10 cellular contexts compared by ENCODE assay signal in genomic region chr17:7641635-7642034, GRCh38. TPM values are rescaled to one million over a fixed set of nuclear protein-coding genes. Genes with fewer than 3 reads are reported as not detected.
"Had no signal": no experiment of that assay in that cellular context is flagged by ENCODE, and none has a peak within 500 bp of the region (broad histone marks: within the 10 kb centered on the region; RNA-seq: fewer than 3 reads in every experiment).

No MANE protein-coding gene starts in this region.

RNA-seq across cellular contexts. Expression of gene ATP1B2, which starts 9.1 kb away (rescaled TPM):
- total RNA-seq: bronchial epithelial cell, foreskin keratinocyte, mammary epithelial cell, pulmonary artery endothelial cell had no signal
- polyA plus RNA-seq: foreskin keratinocyte, immature natural killer cell, mammary epithelial cell had no signal

RNA-seq across cellular contexts. Expression of gene SHBG, which starts 11.7 kb away (rescaled TPM):
- total RNA-seq: activated CD8-positive, alpha-beta memory T cell treated with anti-CD3 and anti-CD28 coated beads, Interleukin-2, amount 10 ng/mL, durations not matched to agents 7 days and 5 days; bronchial epithelial cell; foreskin keratinocyte; left colon; smooth muscle cell; suprapubic skin; ureter had no signal
- polyA plus RNA-seq: immature natural killer cell had no signal
